1 cellular context compared by ENCODE assay signal in genomic region chr7:87212478-87212877, GRCh38.
TF ChIP-seq lines count a peak whose summit lies in the region.

No MANE protein-coding gene starts in this region.

TF ChIP-seq in SK-N-SH, 30 proteins besides CTCF, POLR2A, EP300 and RAD21 (continued from another document):
- no peak for TF ChIP-seq MEF2A (IDR thresholded peaks at IDR 0.05; ENCODE audit: borderline replicate concordance, low read depth)
- no peak for TF ChIP-seq IRF3 (IDR thresholded peaks at IDR 0.05; ENCODE audit: low read depth, low read length)
- no peak for TF ChIP-seq GABPA (IDR thresholded peaks at IDR 0.05; ENCODE audit: low read depth)
